In the genomic region with DNA sequence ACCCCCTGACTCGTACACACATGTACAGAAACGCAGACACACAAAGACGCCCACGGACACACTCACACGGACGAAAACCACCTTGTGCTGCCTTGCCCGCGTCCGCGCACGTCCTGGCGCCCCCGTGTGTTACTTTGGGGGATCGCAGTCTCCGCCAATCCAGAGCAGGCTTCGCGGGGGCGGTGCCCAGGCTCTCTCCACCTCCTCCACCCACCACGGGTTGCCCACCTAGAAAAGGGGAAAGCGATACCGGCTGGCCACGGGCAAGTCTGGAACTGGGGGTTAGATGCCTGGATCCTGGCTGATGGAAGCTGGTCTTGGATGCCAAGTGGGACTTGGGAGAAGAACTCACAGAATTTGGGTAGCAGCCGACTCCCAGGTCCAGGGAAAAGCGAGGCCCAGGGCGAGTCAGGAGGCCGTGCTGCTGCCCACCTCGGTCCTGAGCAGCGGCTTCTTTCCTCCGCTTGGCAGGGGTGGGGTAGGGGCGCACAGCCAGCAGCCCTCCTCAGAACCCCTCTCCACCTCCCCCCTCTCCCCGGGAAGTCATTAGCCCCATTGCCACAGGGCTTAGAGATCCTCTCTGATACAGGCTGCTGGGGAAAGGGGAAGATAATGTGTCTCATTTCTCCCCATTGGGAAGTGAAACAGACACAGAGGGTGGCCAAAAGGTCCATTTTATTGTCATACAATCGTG, we compare ENCODE assay signal across 8 cellular contexts. TPM values are rescaled to one million over a fixed set of nuclear protein-coding genes. Genes with fewer than 3 reads are reported as not detected.
DNase-seq lines count a peak whose midpoint lies in the region; ATAC-seq and TF ChIP-seq lines count a peak whose summit lies in the region.

No MANE protein-coding gene starts in this region.

- peak overlapping the region; percentile 97 for H2AFZ ChIP-seq in OCI-LY3 (ENCODE audit: low read depth, low read length)

- CTCF ChIA-PET in naive thymus-derived CD4-positive, alpha-beta T cell (lab: Charles Lee): interaction anchor here (1.4 to 3.0 kb wide), 3 partner anchors 12 to 26 kb away, joined by 3 to 31 read pairs (median 4); no protein-coding TSS in a partner anchor

- intact Hi-C loops in naive thymus-derived CD4-positive, alpha-beta T cell (cut with micrococcal nuclease): loop anchor here (1.0 to 5.0 kb wide), 4 partner anchors 16 to 283 kb away; a partner anchor contains a TSS

- ATAC-seq in naive thymus-derived CD4-positive, alpha-beta T cell: peak; percentile 69
- no peak for ATAC-seq in GM18867 (IDR thresholded peaks at IDR 0.05; ENCODE audit: unreplicated experiment)

- H3K4me2 ChIP-seq in OCI-LY3 (ENCODE audit: low read length): peak overlapping the region; percentile 99

- no peaks in the 10 kb centered on the region for H4K20me1 ChIP-seq in OCI-LY3 (ENCODE audit: insufficient read depth, low read length)

- H3K9me3 ChIP-seq in OCI-LY3 (ENCODE audit: insufficient read depth, low read length): no peaks in the 10 kb centered on the region
- H3K9me3 ChIP-seq in naive thymus-derived CD4-positive, alpha-beta T cell (ENCODE audit: control insufficient read depth in 2 of 3, low read length in 3 of 3): peaks cover 0 to 2% (median 0%) of the 10 kb centered on the region in 3 experiments

- H3K4me3 ChIP-seq in OCI-LY3 (ENCODE audit: low read length): peak overlapping the region; percentile 75
- no peak overlapping the region for H3K4me3 ChIP-seq in naive thymus-derived CD4-positive, alpha-beta T cell (ENCODE audit: low read length)

- no peak overlapping the region for H3K27ac Mint-ChIP-seq in HFFc6
- peak overlapping the region in 6 of 9 donors; percentile 8 to 78 (median 36) for H3K27ac Mint-ChIP-seq in naive thymus-derived CD4-positive, alpha-beta T cell

- H3K9ac ChIP-seq in OCI-LY3 (ENCODE audit: low read length): 0 out of 2 replicates have a peak overlapping the region, but pooled peaks have one; percentile 28

- no peaks in the 10 kb centered on the region for H3K36me3 ChIP-seq in OCI-LY3 (replicated peaks; ENCODE audit: low read depth, low read length)
- no peaks in the 10 kb centered on the region for H3K36me3 ChIP-seq in naive thymus-derived CD4-positive, alpha-beta T cell (ENCODE audit: control insufficient read depth in 2 of 3, insufficient read depth in 3 of 3, low read length in 3 of 3)

- H3K79me2 ChIP-seq in OCI-LY3 (ENCODE audit: low read length): no peaks in the 10 kb centered on the region

- H3K36me3 Mint-ChIP-seq in HFFc6 (ENCODE audit: low read depth): no peaks in the 10 kb centered on the region
- H3K36me3 Mint-ChIP-seq in naive thymus-derived CD4-positive, alpha-beta T cell: peaks cover 0 to 9% (median 0%) of the 10 kb centered on the region in 5 donors

- TF ChIP-seq CTCF in HFFc6 (IDR thresholded peaks at IDR 0.05) (peak; percentile 93), OCI-LY3 (IDR thresholded peaks at IDR 0.05; ENCODE audit: low read depth, low read length) (peak; percentile 86)

- DNase-seq in C1 segment of cervical spinal cord (lab: John Stamatoyannopoulos, UW) (peak in 11 of 14 donors; percentile 8 to 46 (median 14)), HFFc6 (peak; percentile 54), activated T-cell treated with anti-CD3 and anti-CD28 coated beads for 24 hours (ENCODE audit: low read depth) (peak; percentile 69), erythroblast (lab: John Stamatoyannopoulos, UW) (peak; percentile 65 to 84)
- peak; percentile 56 to 86 (median 71) for DNase-seq in naive thymus-derived CD4-positive, alpha-beta T cell
- DNase-seq in stimulated activated naive CD4-positive, alpha-beta T cell (lab: John Stamatoyannopoulos, UW): peak; percentile 37 to 81 (median 64)

- H3K9me3 Mint-ChIP-seq in HFFc6: no peaks in the 10 kb centered on the region
- peaks cover 0 to 11% (median 3%) of the 10 kb centered on the region in 11 donors for H3K9me3 Mint-ChIP-seq in naive thymus-derived CD4-positive, alpha-beta T cell

- H3K4me1 ChIP-seq in OCI-LY3 (ENCODE audit: low read length): peaks cover 21% of the 10 kb centered on the region
- H3K4me1 ChIP-seq in naive thymus-derived CD4-positive, alpha-beta T cell (ENCODE audit: control insufficient read depth in 2 of 2, insufficient read depth in 2 of 2, low read length in 2 of 2): peaks cover 51 to 70% of the 10 kb centered on the region in 2 donors

- no peak for TF ChIP-seq POLR2A in erythroblast (IDR thresholded peaks at IDR 0.05; ENCODE audit: low read length)

- H3K4me1 Mint-ChIP-seq in HFFc6 (ENCODE audit: low read depth): peaks cover 78% of the 10 kb centered on the region
- H3K4me1 Mint-ChIP-seq in naive thymus-derived CD4-positive, alpha-beta T cell: peaks cover 63 to 86% (median 68%) of the 10 kb centered on the region in 7 donors

- H3K4me3 Mint-ChIP-seq in HFFc6: peak overlapping the region; percentile 82
- H3K4me3 Mint-ChIP-seq in naive thymus-derived CD4-positive, alpha-beta T cell: peak overlapping the region; percentile 26 to 84 (median 70)

- H3K27me3 Mint-ChIP-seq in HFFc6 (ENCODE audit: insufficient read depth): peaks cover 57% of the 10 kb centered on the region
- peaks cover 81 to 91% (median 84%) of the 10 kb centered on the region in 5 donors for H3K27me3 Mint-ChIP-seq in naive thymus-derived CD4-positive, alpha-beta T cell

- POLR2A ChIA-PET in naive thymus-derived CD4-positive, alpha-beta T cell (lab: Charles Lee): interaction anchor here (0.8 kb wide), 1 partner anchor 82 kb away, joined by 3 read pairs; no protein-coding TSS in a partner anchor

- peaks cover 42% of the 10 kb centered on the region for H3K27me3 ChIP-seq in OCI-LY3 (ENCODE audit: low read depth, low read length)
- H3K27me3 ChIP-seq in naive thymus-derived CD4-positive, alpha-beta T cell (ENCODE audit: control insufficient read depth in 2 of 2, insufficient read depth in 2 of 2, low read length in 2 of 2): peaks cover 18 to 69% of the 10 kb centered on the region in 2 donors

- H3K27ac ChIP-seq in OCI-LY3 (ENCODE audit: low read length): no peak overlapping the region
- no peak overlapping the region for H3K27ac ChIP-seq in naive thymus-derived CD4-positive, alpha-beta T cell (ENCODE audit: low read depth, low read length)

RNA-seq across cellular contexts. Expression of a gene that starts 4.6 kb away (rescaled TPM):
- under 1 TPM; 0.19 to 0.78 (median 0.35) TPM for total RNA-seq in HFFc6 (2021; fragmentation: NEBNext Ultra II Directional; extraction: Animal tissue kit (Norgen Biotek cat#: 25700))
- under 1 TPM in 1 of 5 experiments, not detected in 4; 0.19 TPM for total RNA-seq in naive thymus-derived CD4-positive, alpha-beta T cell
- polyA plus RNA-seq in naive thymus-derived CD4-positive, alpha-beta T cell: not detected

RNA-seq across cellular contexts. Expression of a gene that starts 10.1 kb away (rescaled TPM):
- total RNA-seq in HFFc6 (2021; fragmentation: NEBNext Ultra II Directional; extraction: Animal tissue kit (Norgen Biotek cat#: 25700)): not detected
- total RNA-seq in naive thymus-derived CD4-positive, alpha-beta T cell: not detected
- polyA plus RNA-seq in naive thymus-derived CD4-positive, alpha-beta T cell: not detected

RNA-seq across cellular contexts. Expression of a gene that starts 15.7 kb away (rescaled TPM):
- total RNA-seq in HFFc6 (2021; fragmentation: NEBNext Ultra II Directional; extraction: Animal tissue kit (Norgen Biotek cat#: 25700)): 100 to 1,000 TPM; 154 to 176 (median 166) TPM
- 10 to 100 TPM in 1 of 5 experiments, 1 to 10 TPM in 4; 6.2 to 39.4 (median 8.3) TPM for total RNA-seq in naive thymus-derived CD4-positive, alpha-beta T cell
- 1 to 10 TPM; 3.3 to 6.9 TPM for polyA plus RNA-seq in naive thymus-derived CD4-positive, alpha-beta T cell

RNA-seq across cellular contexts. Expression of a gene that starts 30.9 kb away (rescaled TPM):
- not detected for total RNA-seq in HFFc6 (2021; fragmentation: NEBNext Ultra II Directional; extraction: Animal tissue kit (Norgen Biotek cat#: 25700))
- total RNA-seq in naive thymus-derived CD4-positive, alpha-beta T cell: not detected
- polyA plus RNA-seq in naive thymus-derived CD4-positive, alpha-beta T cell: not detected

RNA-seq across cellular contexts. Expression of a gene that starts 43.1 kb away (rescaled TPM):
- total RNA-seq in HFFc6 (2021; fragmentation: NEBNext Ultra II Directional; extraction: Animal tissue kit (Norgen Biotek cat#: 25700)): 1,000 to 10,000 TPM in 4 of 6 experiments, 100 to 1,000 TPM in 2; 906 to 2,092 (median 1,052) TPM
- total RNA-seq in naive thymus-derived CD4-positive, alpha-beta T cell: under 1 TPM in 3 of 5 experiments, not detected in 2; 0.08 to 0.56 (median 0.36) TPM
- not detected for polyA plus RNA-seq in naive thymus-derived CD4-positive, alpha-beta T cell

Comparison
In these comparisons a context has a peak if more than half of its experiments do, and no peak if none do; other contexts are left out.
1. DNase-seq: peak in every context shown above with its lines; median percentile 74 in erythroblast; 71 in naive thymus-derived CD4-positive, alpha-beta T cell; 69 in activated T-cell treated with anti-CD3 and anti-CD28 coated beads for 24 hours; 64 in stimulated activated naive CD4-positive, alpha-beta T cell; 54 in HFFc6; 14 in C1 segment of cervical spinal cord.